1 cellular context compared by ENCODE assay signal in the genomic region with DNA sequence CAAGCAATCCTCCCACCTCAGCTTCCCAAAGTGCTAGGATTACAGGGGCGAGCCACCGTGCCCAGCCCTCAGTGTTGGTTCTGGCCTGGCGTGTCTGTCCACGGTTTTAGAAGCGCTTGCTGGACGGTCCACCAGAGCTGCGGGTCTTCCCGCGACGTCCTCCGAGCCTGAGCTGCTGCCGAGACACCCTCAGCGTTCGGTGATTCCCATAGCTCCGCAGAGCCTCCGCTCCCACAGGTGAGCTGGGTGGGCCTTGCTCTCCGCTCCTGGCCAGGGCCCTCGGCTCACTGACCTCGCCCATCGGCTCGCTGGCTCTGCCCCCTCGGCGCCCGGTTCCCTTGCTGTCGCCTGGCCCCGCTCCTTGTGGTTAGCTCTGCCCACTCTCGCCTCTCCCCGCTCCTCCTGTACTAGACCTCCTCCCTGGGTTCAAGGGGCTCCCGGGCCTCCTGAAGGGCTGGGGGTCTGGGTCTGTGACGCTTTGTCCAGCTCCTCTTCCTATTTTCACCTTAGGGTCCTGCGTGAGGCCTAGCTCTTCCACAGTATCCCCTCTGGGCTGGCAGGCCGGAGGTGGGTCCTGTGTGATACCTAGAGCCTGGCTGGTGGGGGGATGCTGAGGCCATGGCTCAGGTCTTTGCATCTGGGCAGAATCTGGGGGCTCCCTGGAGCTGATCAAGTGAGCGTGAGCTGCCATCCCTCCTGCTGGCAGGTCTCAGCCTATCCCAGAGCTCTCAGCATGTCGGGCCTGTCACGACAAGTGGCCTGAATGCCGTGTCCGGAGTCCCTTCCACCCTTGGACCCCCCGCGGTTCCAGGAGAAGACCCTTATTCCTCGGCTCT.
TF ChIP-seq lines count a peak whose summit lies in the region.

No MANE protein-coding gene starts in this region.

TF ChIP-seq in K562, 482 proteins besides CTCF, POLR2A, EP300 and RAD21:
- TF ChIP-seq RBBP5 (IDR thresholded peaks at IDR 0.05; ENCODE audit: borderline replicate concordance, insufficient read depth, low read length, poor library complexity, severe bottlenecking) (peak; percentile 23), TBP (optimal IDR thresholded peaks at IDR 0.05; ENCODE audit: low read depth, low read length) (peak; percentile 4), CEBPB (tag; IDR thresholded peaks at IDR 0.05) (no peak), ZNF263 (CRISPR knock-in tag; IDR thresholded peaks at IDR 0.05; ENCODE audit: borderline replicate concordance) (no peak), EGR1 (conservative IDR thresholded peaks at IDR 0.05) (no peak)
